ENCODE assay signal across 8 cellular contexts in the genomic region with DNA sequence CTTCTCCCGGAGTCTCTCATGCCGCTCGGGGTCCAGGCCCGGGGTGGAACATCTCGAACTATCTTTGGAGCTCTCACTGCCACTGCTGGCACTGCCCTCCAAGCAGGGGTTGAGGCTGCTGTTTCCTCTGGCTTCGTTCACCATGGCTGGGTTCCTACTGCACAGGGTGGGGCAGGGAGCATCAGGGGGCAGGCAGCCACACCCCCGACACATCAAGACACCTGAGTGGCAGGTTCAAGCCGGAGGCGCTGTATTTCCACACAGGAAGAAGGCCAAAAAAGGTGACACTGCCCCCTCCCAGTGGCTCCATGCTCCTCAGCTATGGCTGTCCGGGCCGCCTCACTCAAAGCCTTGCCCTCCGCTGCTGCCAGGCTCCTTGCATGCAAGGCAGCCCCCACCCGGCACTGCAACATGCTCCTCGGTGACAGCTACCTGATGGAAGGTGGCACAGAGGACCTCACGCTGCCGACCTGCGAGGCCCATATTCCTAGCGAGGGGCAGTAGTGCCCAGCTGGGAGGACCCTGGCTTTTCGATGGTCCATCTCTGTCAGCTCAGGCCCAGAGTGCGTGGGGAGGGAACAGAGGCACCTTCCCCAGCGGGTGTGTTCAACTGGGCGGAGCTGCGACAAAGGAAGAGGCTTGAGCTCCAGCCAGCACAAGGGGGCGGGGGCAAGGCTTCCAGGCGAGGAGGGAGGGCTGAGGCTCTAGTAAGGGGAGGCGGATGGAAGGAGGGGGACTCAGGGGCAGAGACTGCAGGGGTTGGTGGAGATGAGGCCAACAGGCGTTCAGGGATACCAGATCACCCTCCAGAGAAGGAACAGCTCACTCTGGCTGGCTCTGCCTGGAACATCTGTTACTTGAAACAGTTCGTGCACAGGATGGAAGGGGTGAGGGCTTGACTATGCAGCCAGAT.
DNase-seq lines count a peak whose midpoint lies in the region; ATAC-seq lines count a peak whose summit lies in the region.

No MANE protein-coding gene starts in this region.

- H3K27me3 ChIP-seq in endocrine pancreas (ENCODE audit: control insufficient read depth, insufficient read depth, low read length): no peaks in the 10 kb centered on the region

- H3K4me1 ChIP-seq in endocrine pancreas (ENCODE audit: control insufficient read depth, insufficient read depth, low read length): peaks cover 6% of the 10 kb centered on the region

- peaks cover 45% of the 10 kb centered on the region for H3K4me1 Mint-ChIP-seq in memory B cell

- no peaks in the 10 kb centered on the region for H3K9me3 ChIP-seq in endocrine pancreas (ENCODE audit: control insufficient read depth, low read length)

- H3K4me3 ChIP-seq in endocrine pancreas (ENCODE audit: control insufficient read depth, insufficient read depth, low read length): no peak overlapping the region

- peak overlapping the region; percentile 16 for H3K9ac ChIP-seq in endocrine pancreas (ENCODE audit: control insufficient read depth, insufficient read depth, low read length)

- H3K36me3 ChIP-seq in endocrine pancreas (ENCODE audit: control insufficient read depth, insufficient read depth, low read length): peaks cover 7% of the 10 kb centered on the region

- no peaks in the 10 kb centered on the region for H3K9me3 Mint-ChIP-seq in memory B cell

- H3K27me3 Mint-ChIP-seq in memory B cell: no peaks in the 10 kb centered on the region

- peak overlapping the region; percentile 82 for H3K27ac Mint-ChIP-seq in memory B cell

- peak; percentile 91 for DNase-seq in AG20443 (ENCODE audit: low spot score)
- DNase-seq in NCI-H524 (lab: John Stamatoyannopoulos, UW): peak; percentile 85 to 93
- peak; percentile 33 to 51 (median 39) for DNase-seq in activated CD8-positive, alpha-beta memory T cell treated with anti-CD3 and anti-CD28 coated beads for 48 hours (ENCODE audit: low read depth in 2 of 3, low spot score in 2 of 3)
- DNase-seq in memory B cell (ENCODE audit: low spot score in 2 of 2): peak; percentile 42 to 56
- peak; percentile 31 to 44 (median 40) for DNase-seq in stimulated activated CD4-positive, alpha-beta T cell treated with anti-CD3 and anti-CD28 coated beads, TNF-alpha, amount 100 ng/mL, for 4 hours (ENCODE audit: low read depth in 3 of 3)

- peaks cover 14% of the 10 kb centered on the region for H3K36me3 Mint-ChIP-seq in memory B cell

- peak; percentile 21 for ATAC-seq in GM21381 (IDR thresholded peaks at IDR 0.05; ENCODE audit: unreplicated experiment)
- peak; percentile 20 for ATAC-seq in memory B cell (ENCODE audit: low read depth)
- no peak for ATAC-seq in HG03378 (IDR thresholded peaks at IDR 0.05; ENCODE audit: unreplicated experiment)

- peak overlapping the region; percentile 90 for H3K4me3 Mint-ChIP-seq in memory B cell

Comparison
In these comparisons a context has a peak if more than half of its experiments do, and no peak if none do; other contexts are left out.
1. DNase-seq: peak in every context shown above with its lines; median percentile 91 in AG20443; 89 in NCI-H524; 49 in memory B cell; 40 in stimulated activated CD4-positive, alpha-beta T cell treated with anti-CD3 and anti-CD28 coated beads, TNF-alpha, amount 100 ng/mL, for 4 hours; 39 in activated CD8-positive, alpha-beta memory T cell treated with anti-CD3 and anti-CD28 coated beads for 48 hours.